Comparison of ENCODE assay signal across 10 cellular contexts in genomic region chr13:48448285-48448962, GRCh38. TPM values are rescaled to one million over a fixed set of nuclear protein-coding genes. Genes with fewer than 3 reads are reported as not detected.
DNase-seq lines count a peak whose midpoint lies in the region; ATAC-seq, FAIRE-seq and TF ChIP-seq lines count a peak whose summit lies in the region.
"Had no signal": no experiment of that assay in that cellular context is flagged by ENCODE, and none has a peak within 500 bp of the region (broad histone marks: within the 10 kb centered on the region; RNA-seq: fewer than 3 reads in every experiment).

No MANE protein-coding gene starts in this region.

- peaks cover 13 to 18% (median 16%) of the 10 kb centered on the region in 7 donors for H3K9me3 Mint-ChIP-seq in CD14-positive monocyte
- peaks cover 9% of the 10 kb centered on the region for H3K9me3 Mint-ChIP-seq in activated T-helper 17 cell treated with anti-CD3 and anti-CD28 coated beads, Interleukin-2, amount 50 U/mL, for 72 hours
- peaks cover 5 to 8% of the 10 kb centered on the region in 2 donors for H3K9me3 Mint-ChIP-seq in natural killer cell

- no peaks in the 10 kb centered on the region for H3K27me3 Mint-ChIP-seq in CD14-positive monocyte (ENCODE audit: low read depth in 3 of 3)
- no peaks in the 10 kb centered on the region for H3K27me3 Mint-ChIP-seq in activated T-helper 17 cell treated with anti-CD3 and anti-CD28 coated beads, Interleukin-2, amount 50 U/mL, for 72 hours
- no peaks in the 10 kb centered on the region for H3K27me3 Mint-ChIP-seq in natural killer cell (ENCODE audit: low read depth in 2 of 2)
- H3K27me3 Mint-ChIP-seq: activated CD4-positive, alpha-beta T cell treated with anti-CD3 and anti-CD28 coated beads, Interleukin-2, amount 10 ng/mL, durations not matched to agents 24 days and 14 days had no signal

- DNase-seq in CD14-positive monocyte (ENCODE audit: low spot score) (no peak), GM12892 (ENCODE audit: insufficient read length) (no peak), natural killer cell (no peak), NCI-H1930 (lab: John Stamatoyannopoulos, UW) (no peak), DMS114 treated with DMSO at 0.1 percent for 48 hours (lab: John Stamatoyannopoulos, UW; ENCODE audit: unreplicated experiment) (no peak)
- DNase-seq: activated CD4-positive, alpha-beta T cell treated with anti-CD3 and anti-CD28 coated beads, Interleukin-2, amount 10 ng/mL, durations not matched to agents 24 days and 14 days; head of caudate nucleus had no signal

- H3K4me1 Mint-ChIP-seq in CD14-positive monocyte, result peaks cover 24% of the 10 kb centered on the region
- H3K4me1 Mint-ChIP-seq in activated T-helper 17 cell treated with anti-CD3 and anti-CD28 coated beads, Interleukin-2, amount 50 U/mL, for 72 hours, result peaks cover 13% of the 10 kb centered on the region
- peaks cover 11 to 25% of the 10 kb centered on the region in 2 donors for H3K4me1 Mint-ChIP-seq in natural killer cell

- peak overlapping the region; percentile 80 to 92 (median 87) for H3K27ac Mint-ChIP-seq in CD14-positive monocyte
- H3K27ac Mint-ChIP-seq in activated T-helper 17 cell treated with anti-CD3 and anti-CD28 coated beads, Interleukin-2, amount 50 U/mL, for 72 hours, result no peak overlapping the region
- H3K27ac Mint-ChIP-seq in natural killer cell, result peak overlapping the region; percentile 67 to 74
- H3K27ac Mint-ChIP-seq: activated CD4-positive, alpha-beta T cell treated with anti-CD3 and anti-CD28 coated beads, Interleukin-2, amount 10 ng/mL, durations not matched to agents 24 days and 14 days had no signal

- peak overlapping the region in 1 of 2 donors; percentile 86 for H3K4me3 Mint-ChIP-seq in CD14-positive monocyte
- no peak overlapping the region for H3K4me3 Mint-ChIP-seq in activated T-helper 17 cell treated with anti-CD3 and anti-CD28 coated beads, Interleukin-2, amount 50 U/mL, for 72 hours
- H3K4me3 Mint-ChIP-seq in natural killer cell, result peak overlapping the region; percentile 38

- FAIRE-seq in GM12892 (lab: Jason Lieb, UNC), result peak; percentile 21

- TF ChIP-seq CTCF in CD14-positive monocyte (IDR thresholded peaks at IDR 0.05) (no peak), natural killer cell (IDR thresholded peaks at IDR 0.05) (no peak)

- intact Hi-C loops in CD14-positive monocyte (cut with micrococcal nuclease), result loop anchor here in 1 of 2 donors (5.0 to 10.0 kb wide), 2 partner anchors 36 to 56 kb away; partner anchors contain the start of gene LPAR6
- intact Hi-C loops in natural killer cell (cut with micrococcal nuclease), result loop anchor here (5.0 kb wide), 1 partner anchor 36 kb away; the partner anchor contains the start of gene LPAR6

- H3K36me3 Mint-ChIP-seq in CD14-positive monocyte, result peaks cover 34 to 35% of the 10 kb centered on the region in 2 donors
- peaks cover 20% of the 10 kb centered on the region for H3K36me3 Mint-ChIP-seq in activated T-helper 17 cell treated with anti-CD3 and anti-CD28 coated beads, Interleukin-2, amount 50 U/mL, for 72 hours (ENCODE audit: low read depth)
- peaks cover 24% of the 10 kb centered on the region for H3K36me3 Mint-ChIP-seq in natural killer cell

- peak; percentile 16 for ATAC-seq in activated T-helper 17 cell treated with anti-CD3 and anti-CD28 coated beads, Interleukin-2, amount 50 U/mL, for 72 hours (replicated peaks)
- ATAC-seq in natural killer cell (peak in 1 of 3 donors; percentile 30), GM21360 (IDR thresholded peaks at IDR 0.05; ENCODE audit: unreplicated experiment) (no peak), GM19035 (IDR thresholded peaks at IDR 0.05; ENCODE audit: unreplicated experiment) (no peak)

- TF ChIP-seq POLR2A in GM12892 (IDR thresholded peaks at IDR 0.05; ENCODE audit: low read depth, low read length), result no peak

RNA-seq across cellular contexts. Expression of gene LPAR6, which starts 35.5 kb away (rescaled TPM):
- polyA plus RNA-seq in CD14-positive monocyte, result 10 to 100 TPM; 17.2 to 62.1 TPM
- 0.89 TPM for polyA plus RNA-seq in GM12892 (2012; ENCODE audit: missing spikeins)
- total RNA-seq in activated T-helper 17 cell treated with anti-CD3 and anti-CD28 coated beads, Interleukin-2, amount 50 U/mL, for 72 hours, result 10 to 100 TPM; 13.9 to 35.1 TPM
- total RNA-seq in natural killer cell, result 10 to 100 TPM; 38.5 to 48.9 (median 41.1) TPM
